8 cellular contexts compared by ENCODE assay signal in the genomic region with DNA sequence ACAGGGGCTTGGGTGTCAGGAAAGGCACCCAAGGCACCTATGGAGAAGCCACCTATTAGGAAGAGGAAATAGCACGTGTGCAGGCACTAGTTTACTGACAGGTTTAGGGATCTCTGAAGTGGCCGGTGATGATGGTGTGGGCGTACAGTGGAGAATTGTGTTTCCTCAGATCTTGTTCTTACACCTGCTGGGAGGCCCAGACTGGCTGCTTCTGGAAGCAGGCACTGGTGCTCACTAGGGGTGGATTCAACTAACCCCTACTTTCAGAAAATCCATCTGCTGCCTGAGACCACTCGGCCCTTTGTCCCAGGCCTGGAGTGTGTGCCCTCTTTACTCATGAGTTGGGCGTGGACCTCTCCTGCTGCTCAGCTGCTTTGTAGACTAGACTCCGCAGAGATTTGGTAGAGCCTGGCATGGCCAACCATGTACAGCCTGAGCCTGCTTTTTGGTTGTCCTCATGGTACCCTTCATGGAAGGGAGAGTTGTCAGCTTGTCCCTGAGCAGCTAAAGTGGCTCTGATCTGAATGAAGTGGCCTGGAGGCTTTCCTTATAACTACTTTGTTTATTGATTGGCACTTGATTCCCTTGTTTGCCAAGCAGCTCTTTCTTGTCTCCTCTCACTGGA. TPM values are rescaled to one million over a fixed set of nuclear protein-coding genes. Genes with fewer than 3 reads are reported as not detected.
DNase-seq lines count a peak whose midpoint lies in the region; ATAC-seq, FAIRE-seq and TF ChIP-seq lines count a peak whose summit lies in the region.

No MANE protein-coding gene starts in this region.

- dilution Hi-C loops in keratinocyte (cut with MboI; ENCODE audit: extremely low pct_ligation_motif_present, low sequenced_read_pairs) = no loop called here

- H2AFZ ChIP-seq in keratinocyte (ENCODE audit: control insufficient read depth, low read length) = no peak overlapping the region

- peak overlapping the region; percentile 93 for H3K9ac ChIP-seq in keratinocyte (ENCODE audit: control insufficient read depth, extremely low read depth, insufficient read depth, low read length)
- H3K9ac ChIP-seq in stomach smooth muscle (ENCODE audit: low read length in 2 of 2) = peak overlapping the region; percentile 90 to 92

- no peaks in the 10 kb centered on the region for H3K9me3 Mint-ChIP-seq in activated T-helper 2 cell treated with anti-CD3 and anti-CD28 coated beads, Interferon-gamma antibody, Interleukin-2, Interleukin-4, amounts not matched to agents 10 μg/mL and 5 μg/mL and 100 μg/mL, durations not matched to agents 14 hours and 24 hours and 36 hours

- H3K27ac ChIP-seq in keratinocyte (ENCODE audit: control insufficient read depth, insufficient read depth, low read length) = peak overlapping the region; percentile 82
- peak overlapping the region; percentile 70 for H3K27ac ChIP-seq in stomach smooth muscle (ENCODE audit: low read length)

- H3K79me2 ChIP-seq in keratinocyte (ENCODE audit: control insufficient read depth, insufficient read depth, low read length) = peaks cover 28% of the 10 kb centered on the region

- H3K4me3 Mint-ChIP-seq in activated T-helper 2 cell treated with anti-CD3 and anti-CD28 coated beads, Interferon-gamma antibody, Interleukin-2, Interleukin-4, amounts not matched to agents 10 μg/mL and 5 μg/mL and 100 μg/mL, durations not matched to agents 14 hours and 24 hours and 36 hours (ENCODE audit: low read depth) = peak overlapping the region; percentile 83

- H3K4me1 ChIP-seq in keratinocyte (ENCODE audit: control insufficient read depth, extremely low read depth, insufficient read depth, low read length) (peaks cover 29% of the 10 kb centered on the region), stomach smooth muscle (ENCODE audit: control insufficient read depth, insufficient read depth, low read length) (peaks cover 29% of the 10 kb centered on the region)

- peaks cover 4% of the 10 kb centered on the region for H4K20me1 ChIP-seq in keratinocyte (ENCODE audit: control insufficient read depth, extremely low read depth, insufficient read depth, low read length)

- H3K36me3 Mint-ChIP-seq in activated T-helper 2 cell treated with anti-CD3 and anti-CD28 coated beads, Interferon-gamma antibody, Interleukin-2, Interleukin-4, amounts not matched to agents 10 μg/mL and 5 μg/mL and 100 μg/mL, durations not matched to agents 14 hours and 24 hours and 36 hours (ENCODE audit: low read depth) = peaks cover 45% of the 10 kb centered on the region

- ATAC-seq in GM18498 (IDR thresholded peaks at IDR 0.05; ENCODE audit: unreplicated experiment) = no peak
- ATAC-seq in HG02981 (IDR thresholded peaks at IDR 0.05; ENCODE audit: unreplicated experiment) = no peak

- H3K27me3 Mint-ChIP-seq in activated T-helper 2 cell treated with anti-CD3 and anti-CD28 coated beads, Interferon-gamma antibody, Interleukin-2, Interleukin-4, amounts not matched to agents 10 μg/mL and 5 μg/mL and 100 μg/mL, durations not matched to agents 14 hours and 24 hours and 36 hours (ENCODE audit: low read depth) = no peaks in the 10 kb centered on the region

- H3K9me3 ChIP-seq in keratinocyte (ENCODE audit: control insufficient read depth, low read depth, low read length) (no peaks in the 10 kb centered on the region), stomach smooth muscle (ENCODE audit: control insufficient read depth in 2 of 2, low read length in 2 of 2) (no peaks in the 10 kb centered on the region)

- H3K4me3 ChIP-seq in keratinocyte (ENCODE audit: control insufficient read depth in 2 of 3, extremely low read depth in 1 of 3, insufficient read depth in 2 of 3, low read depth in 1 of 3, low read length in 3 of 3) (peak overlapping the region; percentile 71 to 97 (median 94)), stomach smooth muscle (ENCODE audit: low read length in 2 of 2) (peak overlapping the region; percentile 83 to 93)

- no peaks in the 10 kb centered on the region for H3K27me3 ChIP-seq in keratinocyte (ENCODE audit: control insufficient read depth, extremely low read depth, insufficient read depth, low read length)
- H3K27me3 ChIP-seq in stomach smooth muscle (ENCODE audit: control insufficient read depth in 1 of 2, insufficient read depth in 2 of 2, low read length in 2 of 2) = no peaks in the 10 kb centered on the region

- intact Hi-C loops in activated T-helper 2 cell treated with anti-CD3 and anti-CD28 coated beads, Interferon-gamma antibody, Interleukin-2, Interleukin-4, amounts not matched to agents 10 μg/mL and 5 μg/mL and 100 μg/mL, durations not matched to agents 14 hours and 24 hours and 36 hours (cut with micrococcal nuclease) = loop anchor here (2.0 kb wide), 1 partner anchor 61 kb away; no protein-coding TSS in a partner anchor

- TF ChIP-seq CTCF in keratinocyte (optimal IDR thresholded peaks at IDR 0.05 in 1 of 3, IDR thresholded peaks at IDR 0.05 in 1 of 3, conservative IDR thresholded peaks at IDR 0.05 in 1 of 3; ENCODE audit: extremely low read depth in 1 of 3, insufficient read depth in 2 of 3, low read length in 3 of 3) = no peak

- peaks cover 21% of the 10 kb centered on the region for H3K4me1 Mint-ChIP-seq in activated T-helper 2 cell treated with anti-CD3 and anti-CD28 coated beads, Interferon-gamma antibody, Interleukin-2, Interleukin-4, amounts not matched to agents 10 μg/mL and 5 μg/mL and 100 μg/mL, durations not matched to agents 14 hours and 24 hours and 36 hours (ENCODE audit: low read depth)

- H3K36me3 ChIP-seq in keratinocyte (ENCODE audit: control insufficient read depth in 2 of 2, extremely low read depth in 1 of 2, insufficient read depth in 2 of 2, low read length in 2 of 2) = peaks cover 39 to 56% of the 10 kb centered on the region in 2 experiments
- peaks cover 38 to 42% of the 10 kb centered on the region in 2 donors for H3K36me3 ChIP-seq in stomach smooth muscle (ENCODE audit: control insufficient read depth in 2 of 2, insufficient read depth in 2 of 2, low read length in 2 of 2)

- H3K9me1 ChIP-seq in keratinocyte (ENCODE audit: control insufficient read depth, extremely low read depth, insufficient read depth, low read length) = no peaks in the 10 kb centered on the region

- no peak for FAIRE-seq in keratinocyte (lab: Jason Lieb, UNC)

- peak overlapping the region; percentile 84 for H3K4me2 ChIP-seq in keratinocyte (ENCODE audit: control insufficient read depth, extremely low read depth, insufficient read depth, low read depth, low read length)

- peak; percentile 39 for DNase-seq in activated CD4-positive, alpha-beta T cell treated with anti-CD3 and anti-CD28 coated beads for 48 hours
- no peak for DNase-seq in activated CD4-positive, alpha-beta T cell treated with anti-CD3 and anti-CD28 coated beads, Interleukin-2, amount 50 U/mL, for 1 hour
- DNase-seq in activated T-helper 2 cell treated with anti-CD3 and anti-CD28 coated beads, Interferon-gamma antibody, Interleukin-2, Interleukin-4, amounts not matched to agents 10 μg/mL and 5 μg/mL and 100 μg/mL, durations not matched to agents 14 hours and 24 hours and 36 hours (ENCODE audit: low spot score) = no peak
- DNase-seq in keratinocyte (ENCODE audit: low read depth, low spot score) = no peak
- DNase-seq in DMS114 treated with DMSO at 0.1 percent for 48 hours (lab: John Stamatoyannopoulos, UW; ENCODE audit: unreplicated experiment) = no peak

- H3K27ac Mint-ChIP-seq in activated T-helper 2 cell treated with anti-CD3 and anti-CD28 coated beads, Interferon-gamma antibody, Interleukin-2, Interleukin-4, amounts not matched to agents 10 μg/mL and 5 μg/mL and 100 μg/mL, durations not matched to agents 14 hours and 24 hours and 36 hours = peak overlapping the region; percentile 89

RNA-seq across cellular contexts. Expression of gene EDC4, which starts 1.4 kb away (rescaled TPM):
- total RNA-seq in activated T-helper 2 cell treated with anti-CD3 and anti-CD28 coated beads, Interferon-gamma antibody, Interleukin-2, Interleukin-4, amounts not matched to agents 10 μg/mL and 5 μg/mL and 100 μg/mL, durations not matched to agents 14 hours and 24 hours and 36 hours = 102 and 105 TPM in 2 replicates
- 16.7 to 28.0 TPM (median 25.4 TPM) in 3 replicates for polyA plus RNA-seq in keratinocyte
- 29.5 TPM for polyA plus RNA-seq in keratinocyte (2011; ENCODE audit: low read depth)
- polyA plus RNA-seq in keratinocyte (2011; cell fraction: cytosol; rRNA removed) = 13.2 and 18.5 TPM in 2 replicates
- polyA plus RNA-seq in keratinocyte (2011; cell fraction: nucleus; rRNA removed) = 63.0 and 74.1 TPM in 2 replicates
- 22.5 and 27.7 TPM in 2 replicates for polyA plus RNA-seq in keratinocyte (2012; ENCODE audit: low replicate concordance)
- polyA minus RNA-seq in keratinocyte = 44.4 to 165 TPM (median 55.4 TPM) in 3 replicates
- polyA minus RNA-seq in keratinocyte (2011; cell fraction: cytosol; rRNA and poly(A)+ RNA removed) = 39.9 TPM
- 42.0 and 57.0 TPM in 2 replicates for polyA minus RNA-seq in keratinocyte (2011; cell fraction: nucleus; rRNA and poly(A)+ RNA removed)

RNA-seq across cellular contexts. Expression of gene NRN1L, which starts 10.4 kb away (rescaled TPM):
- not detected in 2 replicates for total RNA-seq in activated T-helper 2 cell treated with anti-CD3 and anti-CD28 coated beads, Interferon-gamma antibody, Interleukin-2, Interleukin-4, amounts not matched to agents 10 μg/mL and 5 μg/mL and 100 μg/mL, durations not matched to agents 14 hours and 24 hours and 36 hours
- not detected in 3 replicates for polyA plus RNA-seq in keratinocyte
- not detected for polyA plus RNA-seq in keratinocyte (2011; ENCODE audit: low read depth)
- not detected in 2 replicates for polyA plus RNA-seq in keratinocyte (2011; cell fraction: cytosol; rRNA removed)
- polyA plus RNA-seq in keratinocyte (2011; cell fraction: nucleus; rRNA removed) = 0.51 and 0.53 TPM in 2 replicates
- 0.75 TPM in 1 of 2 replicates, not detected in the other for polyA plus RNA-seq in keratinocyte (2012; ENCODE audit: low replicate concordance)
- polyA minus RNA-seq in keratinocyte = not detected in 3 replicates
- not detected for polyA minus RNA-seq in keratinocyte (2011; cell fraction: cytosol; rRNA and poly(A)+ RNA removed)
- not detected in 2 replicates for polyA minus RNA-seq in keratinocyte (2011; cell fraction: nucleus; rRNA and poly(A)+ RNA removed)

RNA-seq across cellular contexts. Expression of gene PSKH1, which starts 18.8 kb away (rescaled TPM):
- total RNA-seq in activated T-helper 2 cell treated with anti-CD3 and anti-CD28 coated beads, Interferon-gamma antibody, Interleukin-2, Interleukin-4, amounts not matched to agents 10 μg/mL and 5 μg/mL and 100 μg/mL, durations not matched to agents 14 hours and 24 hours and 36 hours = 15.5 and 16.5 TPM in 2 replicates
- polyA plus RNA-seq in keratinocyte = 10.7 to 19.5 TPM (median 13.7 TPM) in 3 replicates
- polyA plus RNA-seq in keratinocyte (2011; ENCODE audit: low read depth) = 2.1 TPM
- 13.7 and 22.7 TPM in 2 replicates for polyA plus RNA-seq in keratinocyte (2011; cell fraction: cytosol; rRNA removed)
- 11.7 and 15.9 TPM in 2 replicates for polyA plus RNA-seq in keratinocyte (2011; cell fraction: nucleus; rRNA removed)
- 10.5 and 14.6 TPM in 2 replicates for polyA plus RNA-seq in keratinocyte (2012; ENCODE audit: low replicate concordance)
- polyA minus RNA-seq in keratinocyte = 24.0 to 46.9 TPM (median 42.1 TPM) in 3 replicates
- 26.7 TPM for polyA minus RNA-seq in keratinocyte (2011; cell fraction: cytosol; rRNA and poly(A)+ RNA removed)
- 13.4 and 16.4 TPM in 2 replicates for polyA minus RNA-seq in keratinocyte (2011; cell fraction: nucleus; rRNA and poly(A)+ RNA removed)

RNA-seq across cellular contexts. Expression of gene CENPT, which starts 26.8 kb away (rescaled TPM):
- 38.6 and 50.1 TPM in 2 replicates for total RNA-seq in activated T-helper 2 cell treated with anti-CD3 and anti-CD28 coated beads, Interferon-gamma antibody, Interleukin-2, Interleukin-4, amounts not matched to agents 10 μg/mL and 5 μg/mL and 100 μg/mL, durations not matched to agents 14 hours and 24 hours and 36 hours
- 30.1 to 57.1 TPM (median 41.3 TPM) in 3 replicates for polyA plus RNA-seq in keratinocyte
- polyA plus RNA-seq in keratinocyte (2011; ENCODE audit: low read depth) = 44.8 TPM
- polyA plus RNA-seq in keratinocyte (2011; cell fraction: cytosol; rRNA removed) = 17.7 and 26.9 TPM in 2 replicates
- polyA plus RNA-seq in keratinocyte (2011; cell fraction: nucleus; rRNA removed) = 238 and 251 TPM in 2 replicates
- polyA plus RNA-seq in keratinocyte (2012; ENCODE audit: low replicate concordance) = 32.6 and 56.1 TPM in 2 replicates
- polyA minus RNA-seq in keratinocyte = 33.9 to 38.2 TPM (median 38.0 TPM) in 3 replicates
- 40.1 TPM for polyA minus RNA-seq in keratinocyte (2011; cell fraction: cytosol; rRNA and poly(A)+ RNA removed)
- polyA minus RNA-seq in keratinocyte (2011; cell fraction: nucleus; rRNA and poly(A)+ RNA removed) = 50.0 and 51.2 TPM in 2 replicates

RNA-seq across cellular contexts. Expression of gene NUTF2, which starts 27.5 kb away (rescaled TPM):
- 165 and 177 TPM in 2 replicates for total RNA-seq in activated T-helper 2 cell treated with anti-CD3 and anti-CD28 coated beads, Interferon-gamma antibody, Interleukin-2, Interleukin-4, amounts not matched to agents 10 μg/mL and 5 μg/mL and 100 μg/mL, durations not matched to agents 14 hours and 24 hours and 36 hours
- polyA plus RNA-seq in keratinocyte = 173 to 569 TPM (median 189 TPM) in 3 replicates
- 21.4 TPM for polyA plus RNA-seq in keratinocyte (2011; ENCODE audit: low read depth)
- 219 and 289 TPM in 2 replicates for polyA plus RNA-seq in keratinocyte (2011; cell fraction: cytosol; rRNA removed)
- 115 and 137 TPM in 2 replicates for polyA plus RNA-seq in keratinocyte (2011; cell fraction: nucleus; rRNA removed)
- 156 and 255 TPM in 2 replicates for polyA plus RNA-seq in keratinocyte (2012; ENCODE audit: low replicate concordance)
- polyA minus RNA-seq in keratinocyte = 364 to 462 TPM (median 391 TPM) in 3 replicates
- 371 TPM for polyA minus RNA-seq in keratinocyte (2011; cell fraction: cytosol; rRNA and poly(A)+ RNA removed)
- polyA minus RNA-seq in keratinocyte (2011; cell fraction: nucleus; rRNA and poly(A)+ RNA removed) = 46.3 and 66.6 TPM in 2 replicates
